In the genomic region with DNA sequence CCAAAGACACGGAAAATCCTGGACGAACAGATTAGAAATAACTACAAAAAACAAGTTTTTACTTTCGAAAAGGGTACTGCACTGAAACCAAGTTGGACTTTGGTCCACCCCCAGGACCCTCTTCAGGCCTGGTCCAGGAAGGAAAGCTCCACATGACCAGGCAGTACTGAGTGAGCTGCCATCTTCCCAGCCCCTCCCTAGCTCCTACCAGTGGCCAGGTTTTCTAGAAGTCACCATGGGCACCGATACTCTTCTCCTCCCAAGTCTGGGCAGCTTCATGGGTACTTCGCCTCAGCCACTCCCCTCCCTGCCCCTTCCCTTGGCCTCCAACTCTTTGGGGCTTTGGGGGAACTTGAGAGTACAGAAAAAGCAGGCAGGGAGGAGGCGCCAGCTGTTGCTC, we compare ENCODE assay signal across 1 cellular context.
TF ChIP-seq lines count a peak whose summit lies in the region.

No MANE protein-coding gene starts in this region.

TF ChIP-seq in SK-N-SH, 30 proteins besides CTCF, POLR2A, EP300 and RAD21:
- no peak for TF ChIP-seq MXI1 (IDR thresholded peaks at IDR 0.05; ENCODE audit: low read depth, low read length)
- TF ChIP-seq YY1 (IDR thresholded peaks at IDR 0.05; ENCODE audit: low read depth): no peak
- no peak for TF ChIP-seq GATA2 (CRISPR knock-in tag; IDR thresholded peaks at IDR 0.05)
- TF ChIP-seq SIN3A (IDR thresholded peaks at IDR 0.05; ENCODE audit: borderline replicate concordance, low read depth, low read length): no peak
- no peak for TF ChIP-seq RXRA (IDR thresholded peaks at IDR 0.05; ENCODE audit: borderline replicate concordance, low read depth)
- TF ChIP-seq, protein P1, sequence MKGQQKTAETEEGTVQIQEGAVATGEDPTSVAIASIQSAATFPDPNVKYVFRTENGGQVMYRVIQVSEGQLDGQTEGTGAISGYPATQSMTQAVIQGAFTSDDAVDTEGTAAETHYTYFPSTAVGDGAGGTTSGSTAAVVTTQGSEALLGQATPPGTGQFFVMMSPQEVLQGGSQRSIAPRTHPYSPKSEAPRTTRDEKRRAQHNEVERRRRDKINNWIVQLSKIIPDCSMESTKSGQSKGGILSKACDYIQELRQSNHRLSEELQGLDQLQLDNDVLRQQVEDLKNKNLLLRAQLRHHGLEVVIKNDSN (IDR thresholded peaks at IDR 0.05; ENCODE audit: borderline replicate concordance, low read depth): no peak
- no peak for TF ChIP-seq MEF2A (IDR thresholded peaks at IDR 0.05; ENCODE audit: borderline replicate concordance, low read depth)
- TF ChIP-seq FOXJ3 (CRISPR knock-in tag; IDR thresholded peaks at IDR 0.05): no peak
- TF ChIP-seq CHD2 (IDR thresholded peaks at IDR 0.05; ENCODE audit: low read length, partially characterized antibody): no peak
